29 cellular contexts compared by ENCODE assay signal in the genomic region with DNA sequence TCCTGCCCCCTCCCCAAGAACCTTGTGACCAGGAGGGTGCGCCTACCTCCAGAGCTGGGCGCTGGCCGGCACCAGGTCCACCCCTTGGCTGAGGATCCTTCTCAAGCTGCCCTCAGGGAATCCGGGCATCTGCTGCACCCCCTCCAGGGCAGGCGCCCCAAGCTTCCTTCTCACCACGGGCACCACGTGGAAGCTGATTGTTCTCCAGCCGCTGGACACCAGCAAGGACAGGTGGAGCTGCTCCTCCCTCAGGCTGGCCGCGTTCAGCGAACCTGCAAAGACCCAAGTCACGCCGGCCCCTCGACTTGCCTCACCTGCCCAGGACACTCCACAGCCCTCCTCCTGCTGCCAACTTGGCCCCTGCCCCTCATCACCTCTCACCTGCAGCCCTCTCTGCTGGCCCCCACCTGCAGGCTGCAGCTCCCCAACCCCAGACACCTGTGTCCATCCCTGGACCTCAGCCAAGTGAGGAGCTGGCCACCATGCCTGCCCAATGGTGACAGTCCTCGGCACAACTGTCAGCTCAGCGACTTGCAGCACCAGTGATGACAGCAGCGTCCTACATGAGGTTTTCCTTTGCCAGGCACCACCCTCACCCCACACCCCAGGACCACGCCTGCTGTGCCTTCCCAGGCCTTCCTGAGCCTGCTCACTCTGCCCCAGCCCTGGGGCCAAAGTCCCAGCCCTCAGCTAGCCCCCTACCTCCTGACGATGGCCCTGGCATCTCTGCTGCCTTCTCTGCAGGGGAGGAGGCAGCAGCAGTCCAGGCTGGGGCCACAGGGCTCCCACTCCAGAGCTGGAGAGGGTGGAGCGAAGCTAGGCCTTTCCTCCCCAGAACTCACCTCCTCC. TPM values are rescaled to one million over a fixed set of nuclear protein-coding genes. Genes with fewer than 3 reads are reported as not detected.
"Had no signal": no experiment of that assay in that cellular context is flagged by ENCODE, and none has a peak within 500 bp of the region (broad histone marks: within the 10 kb centered on the region; RNA-seq: fewer than 3 reads in every experiment).

No MANE protein-coding gene starts in this region.

- H3K4me1 ChIP-seq: breast epithelium, gastrocnemius medialis, left ventricle myocardium inferior, sigmoid colon, tibial nerve, uterus had no signal

- H3K4me3 ChIP-seq: breast epithelium, gastrocnemius medialis, left ventricle myocardium inferior, lung, prostate gland, sigmoid colon, smooth muscle cell, tibial nerve, uterus had no signal

- H3K9me3 ChIP-seq: breast epithelium, gastrocnemius medialis, left ventricle myocardium inferior, prostate gland, sigmoid colon, tibial nerve, uterus had no signal

- H3K27ac ChIP-seq: breast epithelium, gastrocnemius medialis, left ventricle myocardium inferior, prostate gland, sigmoid colon, tibial nerve, uterus had no signal

- H3K4me2 ChIP-seq: smooth muscle cell had no signal

- DNase-seq: activated B cell treated with CpG ODN at 0.5 μM for 24 hours; activated CD4-positive, alpha-beta T cell treated with anti-CD3 and anti-CD28 coated beads, Interleukin-2, amount 50 U/mL, for 1 hour; activated CD8-positive, alpha-beta T cell treated with anti-CD3 and anti-CD28 coated beads for 36 hours; activated naive CD4-positive, alpha-beta T cell; activated T-cell treated with anti-CD3 and anti-CD28 coated beads, Interleukin-2, amount 50 U/mL, for 48 hours; dermis blood vessel endothelial cell; effector CD4-positive, alpha-beta T cell; gastrocnemius medialis; glutamatergic neuron; left ventricle myocardium inferior; mesendoderm; retina; sigmoid colon; stimulated activated CD4-positive, alpha-beta T cell treated with anti-CD3 and anti-CD28 coated beads, Interleukin-15, amount 100 ng/mL, for 24 hours; stimulated activated CD4-positive, alpha-beta T cell treated with anti-CD3 and anti-CD28 coated beads, Interleukin-2, amount 100 ng/mL, for 24 hours; stimulated activated naive CD4-positive, alpha-beta T cell treated with Interleukin-2 at 50 U/mL for 16 hours; T-helper 1 cell; uterus had no signal

- H3K27me3 ChIP-seq: breast epithelium, gastrocnemius medialis, sigmoid colon, tibial nerve, uterus had no signal

- ATAC-seq: activated CD8-positive, alpha-beta T cell treated with anti-CD3 and anti-CD28 coated beads for 36 hours; activated naive CD4-positive, alpha-beta T cell treated with anti-CD3 and anti-CD28 coated beads, Interleukin-2, amount 50 U/mL, for 72 hours; gastrocnemius medialis; natural killer cell treated with Interleukin-12 subunit alpha and Interleukin-12 subunit beta and Interleukin-15 and Interleukin-18, amount 100 ng/mL, for 72 hours had no signal

- H3K36me3 ChIP-seq: breast epithelium, gastrocnemius medialis, left ventricle myocardium inferior, prostate gland, sigmoid colon, tibial nerve, uterus had no signal

RNA-seq across cellular contexts. Expression of a gene that starts 4.2 kb away (rescaled TPM):
- total RNA-seq: activated B cell treated with CpG ODN at 0.5 μM for 24 hours; activated CD8-positive, alpha-beta T cell treated with anti-CD3 and anti-CD28 coated beads for 36 hours; activated naive CD4-positive, alpha-beta T cell treated with anti-CD3 and anti-CD28 coated beads, Interleukin-2, amount 50 U/mL, for 72 hours; dermis blood vessel endothelial cell; gastrocnemius medialis; left ventricle myocardium inferior; mononuclear cell; myocyte; natural killer cell treated with Interleukin-12 subunit alpha and Interleukin-12 subunit beta and Interleukin-15 and Interleukin-18, amount 100 ng/mL, for 72 hours; osteocyte; sigmoid colon; temporal lobe; tibial nerve had no signal

RNA-seq across cellular contexts. Expression of a gene that starts 14.4 kb away (rescaled TPM):
- total RNA-seq: activated B cell treated with CpG ODN at 0.5 μM for 24 hours; activated CD8-positive, alpha-beta T cell treated with anti-CD3 and anti-CD28 coated beads for 36 hours; activated naive CD4-positive, alpha-beta T cell treated with anti-CD3 and anti-CD28 coated beads, Interleukin-2, amount 50 U/mL, for 72 hours; dermis blood vessel endothelial cell; left ventricle myocardium inferior; mononuclear cell; myocyte; natural killer cell treated with Interleukin-12 subunit alpha and Interleukin-12 subunit beta and Interleukin-15 and Interleukin-18, amount 100 ng/mL, for 72 hours; osteocyte; sigmoid colon; smooth muscle cell; temporal lobe had no signal
- polyA plus RNA-seq: smooth muscle cell had no signal

RNA-seq across cellular contexts. Expression of a gene that starts 23.1 kb away (rescaled TPM):
- total RNA-seq: activated B cell treated with CpG ODN at 0.5 μM for 24 hours; activated CD8-positive, alpha-beta T cell treated with anti-CD3 and anti-CD28 coated beads for 36 hours; activated naive CD4-positive, alpha-beta T cell treated with anti-CD3 and anti-CD28 coated beads, Interleukin-2, amount 50 U/mL, for 72 hours; dermis blood vessel endothelial cell; left ventricle myocardium inferior; mononuclear cell; myocyte; natural killer cell treated with Interleukin-12 subunit alpha and Interleukin-12 subunit beta and Interleukin-15 and Interleukin-18, amount 100 ng/mL, for 72 hours; osteocyte; prostate gland; sigmoid colon; smooth muscle cell; temporal lobe; uterus had no signal
- polyA plus RNA-seq: smooth muscle cell had no signal
